1 cellular context compared by ENCODE assay signal in genomic region chr3:71514621-71515020, GRCh38.
TF ChIP-seq lines count a peak whose summit lies in the region.

No MANE protein-coding gene starts in this region.

TF ChIP-seq in IMR-90, 13 proteins besides CTCF, POLR2A, EP300 and RAD21:
- TF ChIP-seq RCOR1 (IDR thresholded peaks at IDR 0.05; ENCODE audit: insufficient replicate concordance, low read length): no peak
- TF ChIP-seq ELK1 (IDR thresholded peaks at IDR 0.05; ENCODE audit: borderline replicate concordance, low read depth, low read length): no peak
- TF ChIP-seq CEBPB (IDR thresholded peaks at IDR 0.05; ENCODE audit: low read depth, low read length): no peak
- no peak for TF ChIP-seq FOS (IDR thresholded peaks at IDR 0.05; ENCODE audit: low read depth, low read length)
- no peak for TF ChIP-seq NFE2L2 (IDR thresholded peaks at IDR 0.05; ENCODE audit: low read depth, low read length)
- TF ChIP-seq MAFK (IDR thresholded peaks at IDR 0.05; ENCODE audit: low read depth, low read length): no peak
- TF ChIP-seq RFX5 (IDR thresholded peaks at IDR 0.05; ENCODE audit: low read depth, low read length): no peak
- TF ChIP-seq BHLHE40 (IDR thresholded peaks at IDR 0.05; ENCODE audit: low read depth, low read length): no peak
- no peak for TF ChIP-seq MXI1 (IDR thresholded peaks at IDR 0.05; ENCODE audit: borderline replicate concordance, low read depth, low read length)
- TF ChIP-seq CHD1 (IDR thresholded peaks at IDR 0.05; ENCODE audit: low read depth, low read length): no peak
- TF ChIP-seq SMC3 (IDR thresholded peaks at IDR 0.05; ENCODE audit: low read depth, low read length): no peak
- TF ChIP-seq MAZ (IDR thresholded peaks at IDR 0.05; ENCODE audit: borderline replicate concordance, low read depth, low read length): no peak
